In the genomic region with DNA sequence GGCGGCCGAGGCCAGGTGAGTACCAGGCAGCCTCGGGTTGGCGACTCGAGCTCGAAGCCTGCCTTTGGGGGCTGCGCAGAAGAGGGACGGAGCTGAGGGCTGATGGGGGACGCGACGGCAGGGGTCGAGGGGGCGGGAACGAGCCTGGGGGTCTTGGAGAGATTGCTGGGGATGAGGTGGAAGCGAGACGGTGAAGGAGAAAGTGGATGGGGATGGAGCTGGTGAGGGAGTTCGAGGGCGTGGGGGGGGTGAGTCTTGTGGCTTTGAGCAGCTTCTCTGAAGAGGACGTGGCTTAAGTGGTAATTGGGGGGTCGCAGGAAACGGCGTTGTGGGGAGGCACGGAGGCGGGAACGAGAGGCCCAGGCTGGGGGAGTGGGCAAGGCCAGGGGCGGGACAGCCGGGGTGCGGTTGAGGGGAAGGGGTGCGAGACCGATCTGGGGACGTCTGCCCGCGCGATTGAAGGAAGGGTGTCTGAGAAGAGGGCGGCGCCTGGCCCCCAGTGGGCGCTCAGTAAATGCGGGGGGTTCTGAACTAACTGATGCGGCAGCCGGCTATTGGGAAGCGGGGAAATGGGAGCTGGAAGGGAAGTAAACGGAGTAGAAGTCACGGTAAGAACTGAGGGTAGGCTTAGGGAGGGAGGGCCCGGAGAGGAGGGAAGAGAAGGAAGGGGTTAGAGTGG, we compare ENCODE assay signal across 8 cellular contexts. TPM values are rescaled to one million over a fixed set of nuclear protein-coding genes. Genes with fewer than 3 reads are reported as not detected.
DNase-seq lines count a peak whose midpoint lies in the region; ATAC-seq and TF ChIP-seq lines count a peak whose summit lies in the region.

No MANE protein-coding gene starts in this region.

- H2BK5ac ChIP-seq in mesendoderm (ENCODE audit: low read length) = peak overlapping the region; percentile 20

- peaks cover 0 to 1% (median 0%) of the 10 kb centered on the region in 7 donors for H3K9me3 Mint-ChIP-seq in CD4-positive, CD25-positive, alpha-beta regulatory T cell

- no peaks in the 10 kb centered on the region for H3K27me3 ChIP-seq in CD4-positive, CD25-positive, alpha-beta regulatory T cell (ENCODE audit: control insufficient read depth, insufficient read depth, low read length)
- H3K27me3 ChIP-seq in mesendoderm (ENCODE audit: insufficient read depth, low read length, poor library complexity) = no peaks in the 10 kb centered on the region

- TF ChIP-seq CTCF in WI38 (IDR thresholded peaks at IDR 0.05; ENCODE audit: low read depth, low read length) = no peak
- TF ChIP-seq CTCF in coronary artery (IDR thresholded peaks at IDR 0.05) = no peak

- H3K36me3 ChIP-seq in CD4-positive, CD25-positive, alpha-beta regulatory T cell (ENCODE audit: control insufficient read depth, insufficient read depth, low read length) = peaks cover 8% of the 10 kb centered on the region
- no peaks in the 10 kb centered on the region for H3K36me3 ChIP-seq in mesendoderm (ENCODE audit: control insufficient read depth, insufficient read depth, low read length)

- peak overlapping the region; percentile 90 to 100 (median 98) for H3K4me3 Mint-ChIP-seq in CD4-positive, CD25-positive, alpha-beta regulatory T cell

- peaks cover 11 to 72% (median 45%) of the 10 kb centered on the region in 4 donors for H3K4me1 Mint-ChIP-seq in CD4-positive, CD25-positive, alpha-beta regulatory T cell

- H3K9me3 ChIP-seq in CD4-positive, CD25-positive, alpha-beta regulatory T cell (ENCODE audit: control insufficient read depth in 2 of 2, low read length in 2 of 2) = no peaks in the 10 kb centered on the region

- H3K27ac ChIP-seq in CD4-positive, CD25-positive, alpha-beta regulatory T cell (ENCODE audit: insufficient read depth, low read length, poor library complexity, severe bottlenecking) = peak overlapping the region; percentile 74
- H3K27ac ChIP-seq in coronary artery (peak overlapping the region; percentile 94 to 98), mesendoderm (ENCODE audit: low read depth, low read length) (peak overlapping the region; percentile 58)

- H3K79me1 ChIP-seq in mesendoderm (ENCODE audit: low read length) = peaks cover 23% of the 10 kb centered on the region

- no peak for TF ChIP-seq EP300 in Ishikawa (IDR thresholded peaks at IDR 0.05; ENCODE audit: borderline replicate concordance)

- ATAC-seq in CD4-positive, CD25-positive, alpha-beta regulatory T cell (ENCODE audit: low read depth in 2 of 2) = no peak
- no peak for ATAC-seq in GM18909 (IDR thresholded peaks at IDR 0.05; ENCODE audit: poor library complexity, unreplicated experiment)
- ATAC-seq in GM21619 (IDR thresholded peaks at IDR 0.05; ENCODE audit: unreplicated experiment) = no peak

- WGBS in mesendoderm (ENCODE audit: extremely low coverage, insufficient coverage, low lambda C conversion rate) = no CpG with 5 or more reads among the region's 44 CpGs

- no peak overlapping the region for H3K23ac ChIP-seq in mesendoderm (ENCODE audit: low read length)

- H3K4me1 ChIP-seq in CD4-positive, CD25-positive, alpha-beta regulatory T cell (ENCODE audit: control insufficient read depth, insufficient read depth, low read length, poor library complexity, severe bottlenecking) = peaks cover 56% of the 10 kb centered on the region
- H3K4me1 ChIP-seq in mesendoderm (ENCODE audit: control insufficient read depth, low read depth, low read length) = peaks cover 5% of the 10 kb centered on the region

- no peaks in the 10 kb centered on the region for H3K27me3 Mint-ChIP-seq in CD4-positive, CD25-positive, alpha-beta regulatory T cell

- H2BK15ac ChIP-seq in mesendoderm (replicated peaks; ENCODE audit: low read depth) = no peak overlapping the region

- TF ChIP-seq RAD21 in Ishikawa (IDR thresholded peaks at IDR 0.05; ENCODE audit: low read depth) = no peak

- H3K9ac ChIP-seq in mesendoderm (ENCODE audit: low read length) = peak overlapping the region; percentile 93

- H3K36me3 Mint-ChIP-seq in CD4-positive, CD25-positive, alpha-beta regulatory T cell = peaks cover 11% of the 10 kb centered on the region

- peak overlapping the region; percentile 65 for H3K18ac ChIP-seq in mesendoderm (ENCODE audit: low read length)

- H2AK5ac ChIP-seq in mesendoderm (ENCODE audit: low read length) = no peak overlapping the region

- peak; percentile 44 to 73 (median 57) for DNase-seq in CD4-positive, CD25-positive, alpha-beta regulatory T cell
- DNase-seq in coronary artery (ENCODE audit: low spot score) (no peak), mesendoderm (peak; percentile 84)
- DNase-seq in stimulated activated CD8-positive, alpha-beta memory T cell treated with anti-CD3 and anti-CD28 coated beads, Interleukin-4, amount 100 ng/mL, for 48 hours = peak; percentile 72

- peak overlapping the region; percentile 88 for H3K4me2 ChIP-seq in mesendoderm (ENCODE audit: low read length)

- peak overlapping the region; percentile 96 for H3K56ac ChIP-seq in mesendoderm (ENCODE audit: low read length)

- H4K8ac ChIP-seq in mesendoderm (ENCODE audit: low read depth, low read length) = no peak overlapping the region

- H3K4me3 ChIP-seq in CD4-positive, CD25-positive, alpha-beta regulatory T cell (ENCODE audit: low read depth, low read length) = peak overlapping the region; percentile 76
- peak overlapping the region; percentile 82 for H3K4me3 ChIP-seq in WI38 (ENCODE audit: low read depth, low read length)
- H3K4me3 ChIP-seq in coronary artery = peak overlapping the region; percentile 97
- H3K4me3 ChIP-seq in mesendoderm (ENCODE audit: low read length) = peak overlapping the region; percentile 72

- H3K79me2 ChIP-seq in mesendoderm (ENCODE audit: control insufficient read depth, insufficient read depth, low read length) = peaks cover 60% of the 10 kb centered on the region

- no peak overlapping the region for H2BK120ac ChIP-seq in mesendoderm (ENCODE audit: low read depth, low read length)

- H3K27ac Mint-ChIP-seq in CD4-positive, CD25-positive, alpha-beta regulatory T cell = peak overlapping the region; percentile 72 to 96 (median 93)

- H3K4ac ChIP-seq in mesendoderm (ENCODE audit: low read depth, low read length) = no peak overlapping the region

- no peak overlapping the region for H4K5ac ChIP-seq in mesendoderm (ENCODE audit: low read length)

TF ChIP-seq in Ishikawa, 13 proteins besides CTCF, POLR2A, EP300 and RAD21:
- TF ChIP-seq, protein P1, sequence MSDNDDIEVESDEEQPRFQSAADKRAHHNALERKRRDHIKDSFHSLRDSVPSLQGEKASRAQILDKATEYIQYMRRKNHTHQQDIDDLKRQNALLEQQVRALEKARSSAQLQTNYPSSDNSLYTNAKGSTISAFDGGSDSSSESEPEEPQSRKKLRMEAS (IDR thresholded peaks at IDR 0.05) = no peak
- peak; percentile 79 for TF ChIP-seq ZBTB7A (IDR thresholded peaks at IDR 0.05; ENCODE audit: low read depth)

RNA-seq across cellular contexts. Expression of a gene that starts 0.4 kb away (rescaled TPM):
- 252 TPM for total RNA-seq in CD4-positive, CD25-positive, alpha-beta regulatory T cell
- polyA plus RNA-seq in CD4-positive, CD25-positive, alpha-beta regulatory T cell = 1 to 10 TPM; 3.4 to 6.7 (median 4.9) TPM
- 28.8 TPM for polyA plus RNA-seq in mesendoderm (2013, experiment 1 of 2)
- 29.1 TPM for polyA plus RNA-seq in mesendoderm (2013, experiment 2 of 2)

RNA-seq across cellular contexts. Expression of a gene that starts 0.7 kb away (rescaled TPM):
- 26.9 TPM for total RNA-seq in CD4-positive, CD25-positive, alpha-beta regulatory T cell
- polyA plus RNA-seq in CD4-positive, CD25-positive, alpha-beta regulatory T cell = 10 to 100 TPM; 11.0 to 12.7 (median 11.1) TPM
- 24.9 TPM for polyA plus RNA-seq in mesendoderm (2013, experiment 1 of 2)
- 24.3 TPM for polyA plus RNA-seq in mesendoderm (2013, experiment 2 of 2)

RNA-seq across cellular contexts. Expression of a gene that starts 49.4 kb away (rescaled TPM):
- 2.3 TPM for total RNA-seq in CD4-positive, CD25-positive, alpha-beta regulatory T cell
- under 1 TPM in 3 of 4 donors, not detected in 1; 0.03 to 0.65 (median 0.06) TPM for polyA plus RNA-seq in CD4-positive, CD25-positive, alpha-beta regulatory T cell
- 2.1 TPM for polyA plus RNA-seq in mesendoderm (2013, experiment 1 of 2)
- polyA plus RNA-seq in mesendoderm (2013, experiment 2 of 2) = 2.3 TPM
